8 cellular contexts compared by ENCODE assay signal in the genomic region with DNA sequence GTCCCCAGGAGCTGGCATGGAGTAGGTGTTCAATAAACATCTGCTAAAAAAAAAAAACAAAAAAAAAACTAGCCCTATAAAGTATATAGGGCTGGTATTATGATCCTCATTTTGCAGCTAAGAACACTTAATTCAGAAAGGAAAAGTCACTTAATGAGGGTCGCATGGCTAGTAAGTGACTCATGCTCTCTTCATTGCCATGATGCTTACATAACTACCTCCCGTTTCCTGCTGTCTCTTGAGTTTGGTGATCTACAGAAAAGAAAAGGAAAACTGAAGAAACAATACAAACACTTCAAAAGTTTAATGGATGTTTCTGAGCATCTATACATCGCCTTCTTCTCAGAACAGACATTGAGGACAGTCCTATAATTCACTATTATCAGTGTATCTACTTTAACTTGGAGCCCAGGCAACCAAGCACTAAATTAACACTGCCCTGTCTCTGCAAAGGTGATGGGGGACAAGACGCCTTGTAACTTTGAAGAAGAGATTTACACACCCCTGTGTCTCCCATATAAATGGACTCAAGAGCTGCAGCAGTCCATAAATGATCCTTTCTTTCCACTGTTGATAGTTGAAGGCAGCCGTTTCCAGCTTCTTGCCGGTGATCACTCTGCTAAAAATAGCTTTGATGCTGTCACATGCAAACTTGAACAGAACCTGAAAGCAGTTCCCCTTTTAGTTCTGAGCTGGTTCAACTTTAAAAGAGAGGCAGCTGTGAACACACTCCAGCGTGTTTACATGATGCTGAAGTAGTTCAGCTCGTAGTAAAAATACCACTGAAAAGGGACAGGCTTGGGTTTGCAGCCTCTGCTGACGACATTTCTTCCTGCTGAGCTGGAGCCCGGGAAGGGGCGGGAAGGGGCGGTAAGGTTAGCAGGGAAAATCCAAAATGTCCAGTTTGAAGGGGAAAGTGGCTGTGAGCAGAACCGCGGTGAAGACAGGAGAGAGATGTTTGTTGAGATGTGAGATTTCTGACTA.
DNase-seq lines count a peak whose midpoint lies in the region; ATAC-seq and TF ChIP-seq lines count a peak whose summit lies in the region.

No MANE protein-coding gene starts in this region.

- peak; percentile 64 for ATAC-seq in HG03139 (IDR thresholded peaks at IDR 0.05; ENCODE audit: unreplicated experiment)

- no peaks in the 10 kb centered on the region for H3K9me3 ChIP-seq in right atrium auricular region

- peak overlapping the region in 1 of 2 donors; percentile 34 for H3K4me3 ChIP-seq in right atrium auricular region

- H3K27me3 ChIP-seq in right atrium auricular region, result no peaks in the 10 kb centered on the region

- DNase-seq in COLO668 (lab: John Stamatoyannopoulos, UW; ENCODE audit: unreplicated experiment) (peak; percentile 84), GM19238 (ENCODE audit: insufficient read length, low spot score) (peak; percentile 33), NCI-H510A (lab: John Stamatoyannopoulos, UW) (peak; percentile 92), amygdala (lab: John Stamatoyannopoulos, UW) (peak in 37 of 56 donors; percentile 7 to 67 (median 26)), right atrium auricular region (ENCODE audit: low spot score) (peak; percentile 77), putamen (ENCODE audit: low spot score) (peak; percentile 67)
- no peak for DNase-seq in activated effector memory CD4-positive, alpha-beta T cell treated with anti-CD3 and anti-CD28 coated beads, Interleukin-2, amount 50 U/mL, for 16 hours

- TF ChIP-seq CTCF in right atrium auricular region (IDR thresholded peaks at IDR 0.05), result no peak

- H3K27ac ChIP-seq in right atrium auricular region, result peak overlapping the region; percentile 89 to 91

- H3K4me1 ChIP-seq in right atrium auricular region, result peaks cover 0 to 56% of the 10 kb centered on the region in 2 donors

- no peaks in the 10 kb centered on the region for H3K36me3 ChIP-seq in right atrium auricular region
